ENCODE assay signal across 28 cellular contexts in the genomic region with DNA sequence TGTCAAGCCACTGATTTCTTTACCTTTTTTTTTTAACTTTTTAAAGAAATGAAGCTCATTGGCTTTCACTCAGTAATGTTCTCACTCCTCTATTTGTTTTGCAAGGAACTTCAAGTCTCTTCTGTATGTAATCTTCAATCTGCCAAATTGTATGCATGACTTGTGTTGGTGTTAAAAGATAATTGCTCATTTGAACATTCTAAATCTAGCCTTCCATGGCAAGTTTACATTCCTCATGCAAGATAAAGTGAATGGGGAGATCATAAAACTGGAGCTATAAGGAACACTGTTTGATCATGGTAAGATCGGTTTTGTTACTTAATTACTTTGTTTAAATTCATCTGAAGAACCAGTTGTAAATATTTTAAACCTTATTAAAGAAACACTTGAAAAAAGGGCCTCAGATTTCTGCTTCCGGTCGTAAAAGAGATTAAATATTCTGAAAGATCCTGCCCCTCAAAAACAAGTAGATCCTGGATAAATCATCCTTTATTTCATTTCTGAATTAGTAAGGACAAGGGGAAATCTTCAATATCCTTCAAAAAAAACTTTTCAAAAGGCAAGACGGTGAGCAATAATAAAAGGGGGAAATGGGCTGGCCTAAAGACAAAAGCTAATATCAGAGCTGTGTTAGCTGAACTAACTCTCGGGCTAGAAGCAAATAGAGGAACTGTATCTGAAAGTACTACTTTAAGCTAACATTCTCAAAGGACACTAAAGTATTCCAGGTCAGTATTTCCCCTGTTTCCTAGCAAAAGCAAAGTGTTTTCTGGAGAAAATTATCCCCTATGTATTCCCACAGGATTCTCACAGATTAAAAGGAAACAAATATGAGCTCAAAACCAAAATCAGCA.
"Had no signal": no experiment of that assay in that cellular context is flagged by ENCODE, and none has a peak within 500 bp of the region (broad histone marks: within the 10 kb centered on the region; RNA-seq: fewer than 3 reads in every experiment).

No MANE protein-coding gene starts in this region.

- H3K9ac ChIP-seq: neural progenitor cell had no signal

- H2AFZ ChIP-seq: neural progenitor cell had no signal

- H3K4me2 ChIP-seq: neural progenitor cell had no signal

- ATAC-seq: activated CD8-positive, alpha-beta T cell treated with anti-CD3 and anti-CD28 coated beads for 36 hours; activated naive CD4-positive, alpha-beta T cell treated with anti-CD3 and anti-CD28 coated beads, Interleukin-2, amount 50 U/mL, for 72 hours; body of pancreas; gastrocnemius medialis; natural killer cell; sciatic nerve; stimulated activated naive CD8-positive, alpha-beta T cell treated with anti-CD3 and anti-CD28 coated beads, Interleukin-15, Interleukin-2, amounts not matched to agents 100 U/mL and 50 U/mL, for 24 hours; T-helper 17 cell had no signal

- H3K27me3 ChIP-seq: colonic mucosa, testis had no signal

- H3K36me3 Mint-ChIP-seq: activated naive CD4-positive, alpha-beta T cell treated with anti-CD3 and anti-CD28 coated beads, Interleukin-2, amount 50 U/mL, for 72 hours; natural killer cell; neural progenitor cell had no signal

- H3K36me3 ChIP-seq: colonic mucosa, gastrocnemius medialis, neural progenitor cell, transverse colon had no signal

- H3K4me3 Mint-ChIP-seq: activated B cell treated with CpG ODN at 0.5 μM for 24 hours; activated CD8-positive, alpha-beta T cell treated with anti-CD3 and anti-CD28 coated beads for 36 hours; immature natural killer cell; natural killer cell; neural progenitor cell; T-helper 17 cell had no signal

- H3K9me3 Mint-ChIP-seq: activated B cell treated with CpG ODN at 0.5 μM for 24 hours; activated CD8-positive, alpha-beta T cell treated with anti-CD3 and anti-CD28 coated beads for 36 hours; activated naive CD4-positive, alpha-beta T cell treated with anti-CD3 and anti-CD28 coated beads, Interleukin-2, amount 50 U/mL, for 72 hours; immature natural killer cell; natural killer cell; neural progenitor cell had no signal

- H3K4me3 ChIP-seq: body of pancreas, colonic mucosa, gastrocnemius medialis, neural progenitor cell, skin epidermis, testis, transverse colon had no signal

- H3K4me1 ChIP-seq: colonic mucosa, testis had no signal

- H3K9me3 ChIP-seq: body of pancreas, colonic mucosa, gastrocnemius medialis, testis, transverse colon had no signal

- H3K27ac Mint-ChIP-seq: activated B cell treated with CpG ODN at 0.5 μM for 24 hours; activated CD8-positive, alpha-beta T cell treated with anti-CD3 and anti-CD28 coated beads for 36 hours; activated naive CD4-positive, alpha-beta T cell treated with anti-CD3 and anti-CD28 coated beads, Interleukin-2, amount 50 U/mL, for 72 hours; immature natural killer cell; natural killer cell; neural progenitor cell; T-helper 17 cell had no signal

- DNase-seq: activated B cell treated with CpG ODN at 0.5 μM for 24 hours; activated CD4-positive, alpha-beta T cell treated with anti-CD3 and anti-CD28 coated beads, Interleukin-2, amount 50 U/mL, for 1 hour; activated CD8-positive, alpha-beta T cell treated with anti-CD3 and anti-CD28 coated beads for 36 hours; activated naive CD4-positive, alpha-beta T cell; activated T-cell treated with anti-CD3 and anti-CD28 coated beads, Interleukin-2, amount 50 U/mL, for 48 hours; aorta; body of pancreas; cerebellar nuclear complex; colonic mucosa; effector CD8-positive, alpha-beta T cell; gastrocnemius medialis; glutamatergic neuron; hypothalamus; immature natural killer cell; kidney; natural killer cell; retina; stimulated activated CD4-positive, alpha-beta T cell treated with anti-CD3 and anti-CD28 coated beads, Interleukin-12 subunit alpha, Interleukin-12 subunit beta, amount 100 ng/mL, for 4 hours; stimulated activated CD4-positive, alpha-beta T cell treated with anti-CD3 and anti-CD28 coated beads, Interleukin-4, amount 100 ng/mL, for 1 hour; stimulated activated naive CD8-positive, alpha-beta T cell treated with anti-CD3 and anti-CD28 coated beads, Interleukin-15, Interleukin-2, amounts not matched to agents 100 U/mL and 50 U/mL, for 24 hours; T-helper 17 cell; T1000; testis; transverse colon had no signal

- H3K27ac ChIP-seq: body of pancreas, colonic mucosa, gastrocnemius medialis, neural progenitor cell, skin epidermis, testis, transverse colon had no signal
